ENCODE assay signal across 27 cellular contexts in the genomic region with DNA sequence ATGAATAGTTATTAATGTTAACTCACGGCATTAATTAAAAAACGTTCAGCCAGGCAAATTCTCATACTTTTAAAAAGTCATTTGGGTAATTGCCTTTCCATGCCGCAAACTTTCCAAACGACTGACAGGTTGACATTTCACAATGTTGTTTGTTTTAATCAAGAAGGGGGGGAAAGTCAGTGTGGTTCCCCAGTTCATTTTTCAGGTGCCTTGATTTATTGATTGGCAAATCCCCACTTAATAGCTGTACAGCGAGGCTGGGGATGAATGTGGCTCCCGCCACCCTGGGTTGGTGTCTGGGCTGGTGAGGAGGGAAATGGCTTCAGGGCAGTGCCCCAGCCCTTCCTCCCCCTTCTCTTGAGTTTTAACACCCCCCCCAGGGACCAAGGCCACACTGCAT.
"Had no signal": no experiment of that assay in that cellular context is flagged by ENCODE, and none has a peak within 500 bp of the region (broad histone marks: within the 10 kb centered on the region; RNA-seq: fewer than 3 reads in every experiment).

No MANE protein-coding gene starts in this region.

- H3K9me3 ChIP-seq: colonic mucosa, esophagus squamous epithelium, gastrocnemius medialis, heart right ventricle, left lung, lower lobe of right lung, mucosa of descending colon had no signal

- H3K4me1 Mint-ChIP-seq: endodermal cell had no signal

- H3K27ac ChIP-seq: colonic mucosa, epithelial cell of prostate, esophagus squamous epithelium, gastrocnemius medialis, heart right ventricle, left lung, lower lobe of right lung had no signal

- ATAC-seq: effector memory CD8-positive, alpha-beta T cell; esophagus mucosa; gastrocnemius medialis; heart right ventricle; left cardiac atrium; left lung; left ventricle myocardium superior; lower lobe of right lung; mucosa of descending colon had no signal

- H3K4me3 Mint-ChIP-seq: dendritic cell treated with granulocyte-macrophage colony-stimulating factor and Interleukin-4, amounts not matched to agents 40 ng/mL and 50 ng/mL, for 4 days; effector memory CD8-positive, alpha-beta T cell; endodermal cell; mesothelial cell of epicardium had no signal

- H3K36me3 ChIP-seq: colonic mucosa, esophagus squamous epithelium, gastrocnemius medialis, heart right ventricle, left lung, lower lobe of right lung had no signal

- H3K4me3 ChIP-seq: colonic mucosa, esophagus squamous epithelium, gastrocnemius medialis, heart right ventricle, left lung, lower lobe of right lung, mucosa of descending colon had no signal

- DNase-seq: colonic mucosa; cortex of kidney; effector CD8-positive, alpha-beta T cell; effector memory CD8-positive, alpha-beta T cell; endodermal cell; erythroblast; esophagus squamous epithelium; foreskin fibroblast; foreskin melanocyte; gastrocnemius medialis; glutamatergic neuron; head of caudate nucleus; heart right ventricle; hippocampal formation; left cardiac atrium; left lung; left ventricle myocardium superior; lower lobe of right lung; mesenchymal stem cell; mucosa of descending colon had no signal

- FAIRE-seq: endometrium, islet of Langerhans, keratinocyte had no signal

- H3K4me1 ChIP-seq: colonic mucosa, esophagus squamous epithelium, gastrocnemius medialis, heart right ventricle, left lung, lower lobe of right lung had no signal

- H3K27ac Mint-ChIP-seq: dendritic cell treated with granulocyte-macrophage colony-stimulating factor and Interleukin-4, amounts not matched to agents 40 ng/mL and 50 ng/mL, for 4 days; effector memory CD8-positive, alpha-beta T cell; endodermal cell; mesothelial cell of epicardium had no signal

- H3K27me3 ChIP-seq: colonic mucosa, esophagus squamous epithelium, gastrocnemius medialis, left lung had no signal

- H3K27me3 Mint-ChIP-seq: dendritic cell treated with granulocyte-macrophage colony-stimulating factor and Interleukin-4, amounts not matched to agents 40 ng/mL and 50 ng/mL, for 4 days had no signal
